ENCODE assay signal across 1 cellular context in the genomic region with DNA sequence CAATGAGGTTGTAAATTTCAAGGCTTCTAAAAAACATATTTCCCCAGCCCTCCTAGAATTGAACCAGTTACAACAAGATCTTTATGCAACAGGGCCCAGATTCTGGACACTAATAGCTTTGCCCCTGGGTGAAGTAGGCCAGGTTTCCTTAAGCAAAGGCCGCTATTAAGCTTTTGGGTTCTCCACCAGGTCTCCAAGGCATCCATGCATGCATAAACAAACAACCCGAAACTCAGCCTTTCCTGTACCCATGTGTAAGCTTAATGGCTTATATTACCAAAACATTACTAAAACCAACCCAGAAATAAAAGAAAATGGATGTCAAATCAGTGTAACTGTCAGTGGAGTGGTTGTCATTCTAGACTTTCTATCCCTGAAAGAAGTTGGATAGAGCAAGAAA.
TF ChIP-seq lines count a peak whose summit lies in the region.

No MANE protein-coding gene starts in this region.

TF ChIP-seq in K562, 482 proteins besides CTCF, POLR2A, EP300 and RAD21 (continued from another document):
- TF ChIP-seq TCF3 (CRISPR knock-in tag; IDR thresholded peaks at IDR 0.05) (no peak), U2AF1 (optimal IDR thresholded peaks at IDR 0.05; ENCODE audit: low read depth, low read length) (no peak), NR3C1 (CRISPR knock-in tag; IDR thresholded peaks at IDR 0.05) (no peak)
- TF ChIP-seq, protein P1, sequence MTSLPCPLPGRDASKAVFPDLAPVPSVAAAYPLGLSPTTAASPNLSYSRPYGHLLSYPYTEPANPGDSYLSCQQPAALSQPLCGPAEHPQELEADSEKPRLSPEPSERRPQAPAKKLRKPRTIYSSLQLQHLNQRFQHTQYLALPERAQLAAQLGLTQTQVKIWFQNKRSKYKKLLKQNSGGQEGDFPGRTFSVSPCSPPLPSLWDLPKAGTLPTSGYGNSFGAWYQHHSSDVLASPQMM (CRISPR knock-in tag; IDR thresholded peaks at IDR 0.05), result no peak
- TF ChIP-seq, protein P2, sequence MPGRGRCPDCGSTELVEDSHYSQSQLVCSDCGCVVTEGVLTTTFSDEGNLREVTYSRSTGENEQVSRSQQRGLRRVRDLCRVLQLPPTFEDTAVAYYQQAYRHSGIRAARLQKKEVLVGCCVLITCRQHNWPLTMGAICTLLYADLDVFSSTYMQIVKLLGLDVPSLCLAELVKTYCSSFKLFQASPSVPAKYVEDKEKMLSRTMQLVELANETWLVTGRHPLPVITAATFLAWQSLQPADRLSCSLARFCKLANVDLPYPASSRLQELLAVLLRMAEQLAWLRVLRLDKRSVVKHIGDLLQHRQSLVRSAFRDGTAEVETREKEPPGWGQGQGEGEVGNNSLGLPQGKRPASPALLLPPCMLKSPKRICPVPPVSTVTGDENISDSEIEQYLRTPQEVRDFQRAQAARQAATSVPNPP (IDR thresholded peaks at IDR 0.05; ENCODE audit: borderline replicate concordance, insufficient read depth, insufficient read length), result no peak
